Comparison of ENCODE assay signal across 19 cellular contexts in genomic region chr3:69290430-69290829, GRCh38.
A peak's percentile ranks its signal among the peaks of the same experiment; 100 is the strongest.
DNase-seq lines count a peak whose midpoint lies in the region; ATAC-seq, FAIRE-seq and TF ChIP-seq lines count a peak whose summit lies in the region.
"Had no signal": no experiment of that assay in that cellular context is flagged by ENCODE, and none has a peak within 500 bp of the region (broad histone marks: within the 10 kb centered on the region; RNA-seq: fewer than 3 reads in every experiment).

No MANE protein-coding gene starts in this region.

- H3K23ac ChIP-seq in H1 (ENCODE audit: insufficient read length) = no peak overlapping the region

- 44 to 64% methylated on average over 3 of the region's 3 CpGs for WGBS in heart right ventricle, 2 donors
- WGBS in H1 (ENCODE audit: extremely low coverage in 1 of 2, insufficient coverage in 1 of 2, insufficient read length in 1 of 2, insufficient replicate concordance in 2 of 2, low coverage in 1 of 2, low lambda C conversion rate in 2 of 2, missing lambda C conversion rate in 1 of 2), 2 experiments = 76% methylated on average over 3 of the region's 3 CpGs; no CpG with 5 or more reads in 1 of the 2 experiments

- no peak overlapping the region for H3K56ac ChIP-seq in H1 (replicated peaks; ENCODE audit: insufficient read length, low read depth, low read length)

- H2BK5ac ChIP-seq in H1 (ENCODE audit: low read depth, low read length) = no peak overlapping the region

- no peak overlapping the region for H2AFZ ChIP-seq in H1 (ENCODE audit: low read length)
- H2AFZ ChIP-seq in keratinocyte (ENCODE audit: control insufficient read depth, low read length) = no peak overlapping the region

- H4K20me1 ChIP-seq in H1 (replicated peaks in 1 of 2; ENCODE audit: control insufficient read depth in 1 of 2, insufficient read depth in 2 of 2, low read length in 2 of 2) (no peaks in the 10 kb centered on the region), keratinocyte (ENCODE audit: control insufficient read depth, extremely low read depth, insufficient read depth, low read length) (no peaks in the 10 kb centered on the region)

- H3K4me2 ChIP-seq in H1 (ENCODE audit: insufficient read depth in 1 of 2, low read depth in 2 of 2, low read length in 2 of 2) = no peak overlapping the region; a peak in 1 of 4 replicates
- H3K4me2 ChIP-seq in keratinocyte (ENCODE audit: control insufficient read depth, extremely low read depth, insufficient read depth, low read depth, low read length) = no peak overlapping the region
- H3K4me2 ChIP-seq: BLaER1 treated with 17β-estradiol and CSF1 and Interleukin-3, amounts not matched to agents 10 nM and 100 nM had no signal

- peak in 2 of 8 donors; percentile 1 to 25 for ATAC-seq in heart right ventricle
- ATAC-seq: CD8-positive, alpha-beta T cell had no signal

- 0 out of 2 replicates have a peak, but pooled peaks cover 1% of the 10 kb centered on the region for H3K23me2 ChIP-seq in H1 (ENCODE audit: low read depth, low read length)

- H3K36me3 ChIP-seq in heart right ventricle (peaks cover 0 to 31% (median 7%) of the 10 kb centered on the region in 9 donors), H1 (ENCODE audit: control insufficient read depth in 2 of 4, insufficient read depth in 4 of 4, low read length in 3 of 4) (no peaks in the 10 kb centered on the region), keratinocyte (ENCODE audit: control insufficient read depth in 2 of 2, extremely low read depth in 1 of 2, insufficient read depth in 2 of 2, low read length in 2 of 2) (peaks cover 1 to 24% of the 10 kb centered on the region in 2 experiments), A673 (ENCODE audit: insufficient read depth, low read length, poor library complexity, severe bottlenecking) (no peaks in the 10 kb centered on the region)

- peak overlapping the region; percentile 30 for H3K27ac Mint-ChIP-seq in type B pancreatic cell
- H3K27ac Mint-ChIP-seq: CD8-positive, alpha-beta T cell had no signal

- peak overlapping the region in 9 of 10 donors; percentile 35 to 79 (median 68) for H3K27ac ChIP-seq in heart right ventricle
- H3K27ac ChIP-seq in H1 (ENCODE audit: low read depth, low read length) = no peak overlapping the region
- H3K27ac ChIP-seq in keratinocyte (ENCODE audit: control insufficient read depth, insufficient read depth, low read length) = peak overlapping the region; percentile 93
- H3K27ac ChIP-seq in coronary artery = no peak overlapping the region
- H3K27ac ChIP-seq in A673 (ENCODE audit: low read depth, low read length, poor library complexity, severe bottlenecking) = no peak overlapping the region
- H3K27ac ChIP-seq: BLaER1 treated with 17β-estradiol and CSF1 and Interleukin-3, amounts not matched to agents 10 nM and 100 nM had no signal

- no TSS peak for BruUV-seq in A673 (replicated peaks; lab: Mats Ljungman, UMichigan)

- DNase-seq in heart right ventricle (no peak), cardiac septum (ENCODE audit: low spot score) (no peak), H1 (ENCODE audit: low read depth in 1 of 2, low spot score in 2 of 2) (no peak), keratinocyte (ENCODE audit: low read depth, low spot score) (no peak), type B pancreatic cell (ENCODE audit: extremely low spot score, unreplicated experiment) (no peak), coronary artery (ENCODE audit: low spot score) (no peak), A673 (ENCODE audit: low spot score) (no peak)
- DNase-seq in activated naive CD4-positive, alpha-beta T cell treated with anti-CD3 and anti-CD28 coated beads, Interleukin-2, amount 50 U/mL, for 16 hours = no peak
- DNase-seq: CD8-positive, alpha-beta T cell; NCI-H1092 treated with DMSO at 0.1 percent for 48 hours; NCI-H146; NCI-H2029 treated with DMSO at 0.1 percent for 48 hours; NCI-H2171; NCI-H446 treated with DMSO at 0.1 percent for 48 hours; SHP77 treated with DMSO at 0.1 percent for 48 hours had no signal

- no peak overlapping the region; the same call in 1 of the 2 replicates for H2BK20ac ChIP-seq in H1 (ENCODE audit: low read length)

- H3K9ac ChIP-seq in H1 (replicated peaks in 1 of 4; ENCODE audit: extremely low read depth in 1 of 4, low read depth in 3 of 4, low read length in 3 of 4) = no peak overlapping the region
- no peak overlapping the region for H3K9ac ChIP-seq in keratinocyte (ENCODE audit: control insufficient read depth, extremely low read depth, insufficient read depth, low read length)
- H3K9ac ChIP-seq: BLaER1 treated with 17β-estradiol and CSF1 and Interleukin-3, amounts not matched to agents 10 nM and 100 nM had no signal

- no peaks in the 10 kb centered on the region for H3K9me1 ChIP-seq in keratinocyte (ENCODE audit: control insufficient read depth, extremely low read depth, insufficient read depth, low read length)

- no peak for TF ChIP-seq POLR2A in H1 (IDR thresholded peaks at IDR 0.05; ENCODE audit: control extremely low read depth in 1 of 2, low read depth in 2 of 2, low read length in 2 of 2)

- H3K4me3 Mint-ChIP-seq in type B pancreatic cell = no peak overlapping the region
- H3K4me3 Mint-ChIP-seq: CD8-positive, alpha-beta T cell had no signal

- no peak overlapping the region for H3K14ac ChIP-seq in H1 (ENCODE audit: insufficient read length)

- TF ChIP-seq EP300 in H1 (IDR thresholded peaks at IDR 0.05; ENCODE audit: borderline replicate concordance in 1 of 2, low read depth in 2 of 2, low read length in 2 of 2) = no peak

- no peak overlapping the region for H3K4ac ChIP-seq in H1 (replicated peaks; ENCODE audit: insufficient read length, low read depth, low read length)

- POLR2A ChIA-PET in H1 (lab: Charles Lee; ENCODE audit: partially characterized antibody) = no interaction called here
- POLR2A ChIA-PET in A673 (lab: Charles Lee; ENCODE audit: low non-redundant PET) = no interaction called here

- H3K4me1 ChIP-seq in heart right ventricle (peaks cover 3 to 47% (median 19%) of the 10 kb centered on the region in 9 donors), H1 (replicated peaks in 1 of 4; ENCODE audit: control insufficient read depth in 3 of 4, insufficient read depth in 4 of 4, low read length in 3 of 4) (peaks cover 8 to 34% (median 15%) of the 10 kb centered on the region in 4 experiments; a peak in 5 of 7 replicates), keratinocyte (ENCODE audit: control insufficient read depth, extremely low read depth, insufficient read depth, low read length) (peaks cover 62% of the 10 kb centered on the region), A673 (ENCODE audit: insufficient read depth, low read length, poor library complexity, severe bottlenecking) (no peaks in the 10 kb centered on the region)

- H4K8ac ChIP-seq in H1 (ENCODE audit: extremely low read depth, insufficient read depth, low read length) = no peak overlapping the region

- no peaks in the 10 kb centered on the region for H3K27me3 Mint-ChIP-seq in type B pancreatic cell

- no peak for TF ChIP-seq CTCF in heart right ventricle (IDR thresholded peaks at IDR 0.05)
- TF ChIP-seq CTCF in H1 (IDR thresholded peaks at IDR 0.05; ENCODE audit: control extremely low read depth in 1 of 3, insufficient read depth in 1 of 3, low read depth in 1 of 3, low read length in 3 of 3) = no peak
- TF ChIP-seq CTCF in keratinocyte (optimal IDR thresholded peaks at IDR 0.05 in 1 of 3, IDR thresholded peaks at IDR 0.05 in 1 of 3, conservative IDR thresholded peaks at IDR 0.05 in 1 of 3; ENCODE audit: extremely low read depth in 1 of 3, insufficient read depth in 2 of 3, low read length in 3 of 3) = no peak
- no peak for TF ChIP-seq CTCF in type B pancreatic cell (conservative IDR thresholded peaks at IDR 0.05)
- TF ChIP-seq CTCF in coronary artery (IDR thresholded peaks at IDR 0.05) = no peak
- no peak for TF ChIP-seq CTCF in A673 (conservative IDR thresholded peaks at IDR 0.05; ENCODE audit: low read depth, low read length)

- H3K79me2 ChIP-seq in H1 (ENCODE audit: control insufficient read depth in 1 of 2, insufficient read depth in 2 of 2, low read length in 2 of 2) (no peaks in the 10 kb centered on the region), keratinocyte (ENCODE audit: control insufficient read depth, insufficient read depth, low read length) (peaks cover 3% of the 10 kb centered on the region)

- H2BK12ac ChIP-seq in H1 (ENCODE audit: low read depth, low read length) = peak overlapping the region; percentile 3; the same call in 1 of the 2 replicates

- FAIRE-seq in H1 (lab: Jason Lieb, UNC) (no peak), keratinocyte (lab: Jason Lieb, UNC) (no peak)
- FAIRE-seq: GM12892, GM18507, RCC 7860 had no signal

- no peak for TF ChIP-seq RAD21 in H1 (IDR thresholded peaks at IDR 0.05 in 1 of 2, conservative IDR thresholded peaks at IDR 0.05 in 1 of 2; ENCODE audit: low read depth in 2 of 2, low read length in 2 of 2)

- no peaks in the 10 kb centered on the region for H3K9me3 Mint-ChIP-seq in type B pancreatic cell
- H3K9me3 Mint-ChIP-seq: CD8-positive, alpha-beta T cell had no signal

- H4K91ac ChIP-seq in H1 (replicated peaks; ENCODE audit: insufficient read length, low read length) = no peak overlapping the region

- no peak overlapping the region for H2BK120ac ChIP-seq in H1 (replicated peaks; ENCODE audit: low read depth, low read length)

- H3K27me3 ChIP-seq in heart right ventricle (no peaks in the 10 kb centered on the region), H1 (replicated peaks in 1 of 4; ENCODE audit: control insufficient read depth in 3 of 4, extremely low read depth in 1 of 4, insufficient read depth in 3 of 4, low read length in 3 of 4) (peaks cover 0 to 4% (median 0%) of the 10 kb centered on the region in 4 experiments; a peak in 3 of 7 replicates), keratinocyte (ENCODE audit: control insufficient read depth, extremely low read depth, insufficient read depth, low read length) (no peaks in the 10 kb centered on the region), A673 (replicated peaks; ENCODE audit: insufficient read depth, low read depth, low read length, poor library complexity) (no peaks in the 10 kb centered on the region)
- H3K27me3 ChIP-seq: BLaER1 treated with 17β-estradiol and CSF1 and Interleukin-3, amounts not matched to agents 10 nM and 100 nM had no signal

- H3K9me3 ChIP-seq in heart right ventricle (no peaks in the 10 kb centered on the region), H1 (ENCODE audit: insufficient read depth in 2 of 2, low read depth in 1 of 2, low read length in 1 of 2) (no peaks in the 10 kb centered on the region; a peak in 1 of 4 replicates), keratinocyte (ENCODE audit: control insufficient read depth, low read depth, low read length) (no peaks in the 10 kb centered on the region), A673 (ENCODE audit: low read depth, low read length, poor library complexity, severe bottlenecking) (no peaks in the 10 kb centered on the region)
- H3K9me3 ChIP-seq: BLaER1 treated with 17β-estradiol and CSF1 and Interleukin-3, amounts not matched to agents 10 nM and 100 nM had no signal

- H3K4me3 ChIP-seq in heart right ventricle (no peak overlapping the region), H1 (ENCODE audit: extremely low read depth in 1 of 4, insufficient read depth in 2 of 4, low read depth in 3 of 4, low read length in 4 of 4) (no peak overlapping the region), keratinocyte (ENCODE audit: control insufficient read depth in 2 of 3, extremely low read depth in 1 of 3, insufficient read depth in 2 of 3, low read depth in 1 of 3, low read length in 3 of 3) (no peak overlapping the region), coronary artery (no peak overlapping the region), A673 (ENCODE audit: low read depth, low read length, poor library complexity, severe bottlenecking) (no peak overlapping the region)
- H3K4me3 ChIP-seq: BLaER1 treated with 17β-estradiol and CSF1 and Interleukin-3, amounts not matched to agents 10 nM and 100 nM had no signal

- no peak overlapping the region for H4K5ac ChIP-seq in H1 (ENCODE audit: insufficient read length, low read depth, low read length)

- intact Hi-C loops in heart right ventricle (cut with DNase I) = loop anchor here in 3 of 10 donors (5.0 to 10.0 kb wide), 3 partner anchors 48 to 88 kb away; no protein-coding TSS in a partner anchor
- intact Hi-C loops in cardiac septum (cut with DNase I) = no loop called here
- intact Hi-C loops in A673 (cut with micrococcal nuclease; ENCODE audit: unreplicated experiment) = no loop called here

- no peak overlapping the region for H3K18ac ChIP-seq in H1 (ENCODE audit: extremely low read depth, low read length)

- no peak overlapping the region for H2BK15ac ChIP-seq in H1 (ENCODE audit: low read length)

- dilution Hi-C loops in keratinocyte (cut with MboI; ENCODE audit: extremely low pct_ligation_motif_present, low sequenced_read_pairs) = no loop called here

- peaks cover 60% of the 10 kb centered on the region for H3K4me1 Mint-ChIP-seq in type B pancreatic cell (ENCODE audit: unreplicated experiment)

- no peaks in the 10 kb centered on the region for H3K36me3 Mint-ChIP-seq in type B pancreatic cell
- H3K36me3 Mint-ChIP-seq: CD8-positive, alpha-beta T cell had no signal

- H2AK5ac ChIP-seq in H1 (ENCODE audit: low read depth, low read length) = 0 out of 2 replicates have a peak overlapping the region, but pooled peaks have one; percentile 4

- no peaks in the 10 kb centered on the region for H3K79me1 ChIP-seq in H1 (ENCODE audit: low read depth, low read length)

- CTCF ChIA-PET in H1 (lab: Charles Lee; ENCODE audit: partially characterized antibody) (interaction anchor here (1.1 to 23.9 kb wide), 4 partner anchors 15 to 170 kb away, joined by 3 to 471 read pairs (median 27); no protein-coding TSS in a partner anchor), A673 (lab: Charles Lee) (no interaction called here)

Comparison
In these comparisons a context has a peak if more than half of its experiments do, and no peak if none do; other contexts are left out.
1. H3K27ac ChIP-seq: peak in heart right ventricle (9 of 10) and keratinocyte (single experiment); none in H1 (single experiment), coronary artery (0 of 2) and A673 (single experiment).